In genomic region chr16:7679899-7680298, GRCh38 we compare ENCODE assay signal across 26 cellular contexts.
A peak's percentile ranks its signal among the peaks of the same experiment; 100 is the strongest.
DNase-seq lines count a peak whose midpoint lies in the region; ATAC-seq, FAIRE-seq and TF ChIP-seq lines count a peak whose summit lies in the region.
"Had no signal": no experiment of that assay in that cellular context is flagged by ENCODE, and none has a peak within 500 bp of the region (broad histone marks: within the 10 kb centered on the region; RNA-seq: fewer than 3 reads in every experiment).

No MANE protein-coding gene starts in this region.

- H3K27ac ChIP-seq in OCI-LY3 (ENCODE audit: low read length): peak overlapping the region; percentile 65; the same call in 1 of the 2 replicates
- H3K27ac ChIP-seq: BLaER1 had no signal

- H3K27me3 ChIP-seq in OCI-LY3 (ENCODE audit: low read depth, low read length): no peaks in the 10 kb centered on the region
- H3K27me3 ChIP-seq: BE2C, BLaER1 had no signal

- peak overlapping the region; percentile 91; the same call in 1 of the 2 replicates for H2AFZ ChIP-seq in OCI-LY3 (ENCODE audit: low read depth, low read length)

- peak overlapping the region; percentile 56; the same call in 1 of the 2 replicates for H3K4me2 ChIP-seq in OCI-LY3 (ENCODE audit: low read length)
- H3K4me2 ChIP-seq: BLaER1 had no signal

- no peaks in the 10 kb centered on the region for H3K36me3 ChIP-seq in OCI-LY3 (replicated peaks; ENCODE audit: low read depth, low read length)
- H3K36me3 ChIP-seq: BE2C, BLaER1 had no signal

- H3K4me3 ChIP-seq in OCI-LY3 (ENCODE audit: low read length): no peak overlapping the region
- H3K4me3 ChIP-seq: BLaER1, GM12878 had no signal

- no peak for FAIRE-seq in HTR-8/SVneo (lab: Jason Lieb, UNC)
- FAIRE-seq: A204.1, GM12878, GM12892, GM19239 had no signal

- H4K20me1 ChIP-seq in OCI-LY3 (ENCODE audit: insufficient read depth, low read length): no peaks in the 10 kb centered on the region
- H4K20me1 ChIP-seq: BLaER1 had no signal

- no peaks in the 10 kb centered on the region for H3K9me3 ChIP-seq in OCI-LY3 (ENCODE audit: insufficient read depth, low read length)
- H3K9me3 ChIP-seq: BE2C, BLaER1 had no signal

- DNase-seq in SK-N-DZ (ENCODE audit: low spot score) (peak; percentile 41), left kidney (ENCODE audit: low read depth, low spot score) (peak; percentile 51), HTR-8/SVneo (ENCODE audit: insufficient read length, low spot score) (no peak)
- DNase-seq: 8988T; ACHN; BE2C; C1 segment of cervical spinal cord; CD4-positive, alpha-beta memory T cell; CD4-positive, CD25-positive, alpha-beta regulatory T cell; CD8-positive, alpha-beta memory T cell; COR-L47; DMS 273 treated with DMSO at 0.1 percent for 48 hours; DMS153; DMS53; DMS79; DND-41; EL; GDM1 had no signal

- no peaks in the 10 kb centered on the region for H3K79me2 ChIP-seq in OCI-LY3 (ENCODE audit: low read length)

- no peak for TF ChIP-seq CTCF in OCI-LY3 (IDR thresholded peaks at IDR 0.05; ENCODE audit: low read depth, low read length)

- H3K9ac ChIP-seq in OCI-LY3 (ENCODE audit: low read length): no peak overlapping the region; the same call in 1 of the 2 replicates
- H3K9ac ChIP-seq: BLaER1 had no signal

- no peak for ATAC-seq in HG03196 (IDR thresholded peaks at IDR 0.05; ENCODE audit: unreplicated experiment)
- ATAC-seq in GM18498 (IDR thresholded peaks at IDR 0.05; ENCODE audit: unreplicated experiment): no peak
- ATAC-seq: GM12878 had no signal

- H3K4me1 ChIP-seq in OCI-LY3 (ENCODE audit: low read length): peaks cover 47% of the 10 kb centered on the region
- H3K4me1 ChIP-seq: BE2C had no signal
